ENCODE assay signal across 8 cellular contexts in genomic region chrX:52896855-52897709, GRCh38. TPM values are rescaled to one million over a fixed set of nuclear protein-coding genes. Genes with fewer than 3 reads are reported as not detected.
A peak's percentile ranks its signal among the peaks of the same experiment; 100 is the strongest.
DNase-seq lines count a peak whose midpoint lies in the region; ATAC-seq and TF ChIP-seq lines count a peak whose summit lies in the region.
"Not testable (repeated sequence)": the region's sequence is repeated elsewhere in the genome, so short reads cannot be mapped to it uniquely, and the experiment has no call there.

TSS of gene FAM156B (plus strand) at chrX:52897330. CDS start at chrX:52907226, 9,896 bp downstream.

- not testable (repeated sequence) for H3K27ac ChIP-seq in esophagus muscularis mucosa (replicated peaks in 1 of 4); suprapubic skin

- TF ChIP-seq CTCF in esophagus muscularis mucosa (IDR thresholded peaks at IDR 0.05); suprapubic skin (IDR thresholded peaks at IDR 0.05): not testable (repeated sequence)

- not testable (repeated sequence) for DNase-seq in G401 (ENCODE audit: low spot score); activated CD4-positive, alpha-beta memory T cell treated with anti-CD3 and anti-CD28 coated beads, Interleukin-2, amount 10 ng/mL, durations not matched to agents 7 days and 5 days; esophagus muscularis mucosa (ENCODE audit: extremely low spot score); mucosa of gallbladder (ENCODE audit: low spot score); suprapubic skin (ENCODE audit: low spot score in 2 of 2)

- in situ Hi-C loops in G401 (cut with HindIII; ENCODE audit: low sequenced_read_pairs), result not testable (repeated sequence)

- TF ChIP-seq EP300 in esophagus muscularis mucosa (IDR thresholded peaks at IDR 0.05); suprapubic skin (IDR thresholded peaks at IDR 0.05): not testable (repeated sequence)

- no CpG with 5 or more reads among the region's 92 CpGs for WGBS in esophagus muscularis mucosa
- WGBS in suprapubic skin, result no CpG with 5 or more reads among the region's 92 CpGs

- ATAC-seq in GM19463 (IDR thresholded peaks at IDR 0.05; ENCODE audit: unreplicated experiment) (peak; percentile 83), HG02852 (IDR thresholded peaks at IDR 0.05; ENCODE audit: unreplicated experiment) (peak; percentile 85), HG03558 (IDR thresholded peaks at IDR 0.05; ENCODE audit: extremely low read depth, unreplicated experiment) (peak; percentile 74)

- not testable (repeated sequence) for H3K27ac Mint-ChIP-seq in activated CD4-positive, alpha-beta memory T cell treated with anti-CD3 and anti-CD28 coated beads, Interleukin-2, amount 10 ng/mL, durations not matched to agents 7 days and 5 days

- POLR2A ChIA-PET in activated CD4-positive, alpha-beta memory T cell treated with anti-CD3 and anti-CD28 coated beads, Interleukin-2, amount 10 ng/mL, durations not matched to agents 7 days and 5 days (lab: Charles Lee), result not testable (repeated sequence)

- H3K4me3 ChIP-seq in esophagus muscularis mucosa, suprapubic skin: not testable (repeated sequence)

- H3K27me3 Mint-ChIP-seq in activated CD4-positive, alpha-beta memory T cell treated with anti-CD3 and anti-CD28 coated beads, Interleukin-2, amount 10 ng/mL, durations not matched to agents 7 days and 5 days, result not testable (repeated sequence)

- intact Hi-C loops in esophagus muscularis mucosa (cut with DNase I), result not testable (repeated sequence)

- not testable (repeated sequence) for H3K36me3 Mint-ChIP-seq in activated CD4-positive, alpha-beta memory T cell treated with anti-CD3 and anti-CD28 coated beads, Interleukin-2, amount 10 ng/mL, durations not matched to agents 7 days and 5 days (ENCODE audit: low read depth)

- not testable (repeated sequence) for H3K36me3 ChIP-seq in esophagus muscularis mucosa, suprapubic skin

- not testable (repeated sequence) for H3K9me3 ChIP-seq in esophagus muscularis mucosa, suprapubic skin

- H3K4me1 ChIP-seq in esophagus muscularis mucosa, suprapubic skin: not testable (repeated sequence)

- CTCF ChIA-PET in activated CD4-positive, alpha-beta memory T cell treated with anti-CD3 and anti-CD28 coated beads, Interleukin-2, amount 10 ng/mL, durations not matched to agents 7 days and 5 days (lab: Charles Lee), result not testable (repeated sequence)

- TF ChIP-seq POLR2A in esophagus muscularis mucosa (IDR thresholded peaks at IDR 0.05; ENCODE audit: low read depth); suprapubic skin (IDR thresholded peaks at IDR 0.05): not testable (repeated sequence)

- H3K4me1 Mint-ChIP-seq in activated CD4-positive, alpha-beta memory T cell treated with anti-CD3 and anti-CD28 coated beads, Interleukin-2, amount 10 ng/mL, durations not matched to agents 7 days and 5 days, result not testable (repeated sequence)

- H3K9me3 Mint-ChIP-seq in activated CD4-positive, alpha-beta memory T cell treated with anti-CD3 and anti-CD28 coated beads, Interleukin-2, amount 10 ng/mL, durations not matched to agents 7 days and 5 days, result not testable (repeated sequence)

- not testable (repeated sequence) for H3K4me3 Mint-ChIP-seq in activated CD4-positive, alpha-beta memory T cell treated with anti-CD3 and anti-CD28 coated beads, Interleukin-2, amount 10 ng/mL, durations not matched to agents 7 days and 5 days

- H3K27me3 ChIP-seq in esophagus muscularis mucosa, suprapubic skin: not testable (repeated sequence)

RNA-seq across cellular contexts. Expression of gene FAM156B, which starts in this region (rescaled TPM):
- 15.3 and 23.1 TPM in 2 replicates for total RNA-seq in G401 (2014; rRNA removed; shearing (Covaris generic))
- 10 to 100 TPM; 10.3 to 12.2 TPM for total RNA-seq in activated CD4-positive, alpha-beta memory T cell treated with anti-CD3 and anti-CD28 coated beads, Interleukin-2, amount 10 ng/mL, durations not matched to agents 7 days and 5 days
- total RNA-seq in esophagus muscularis mucosa (10 to 100 TPM; 11.9 to 23.4 (median 14.9) TPM), mucosa of gallbladder (12.4 TPM), suprapubic skin (100 to 1,000 TPM in 1 of 4 donors, 10 to 100 TPM in 3; 42.5 to 126 (median 48.0) TPM)
